ENCODE assay signal across 22 cellular contexts in genomic region chr16:17780181-17780580, GRCh38.
"Had no signal": no experiment of that assay in that cellular context is flagged by ENCODE, and none has a peak within 500 bp of the region (broad histone marks: within the 10 kb centered on the region; RNA-seq: fewer than 3 reads in every experiment).

No MANE protein-coding gene starts in this region.

- H3K27ac ChIP-seq: cardiac muscle cell, esophagus muscularis mucosa, lower lobe of right lung, VCaP had no signal

- H3K9me3 Mint-ChIP-seq: T-helper 1 cell treated with Interleukin-12 subunit alpha and Interleukin-12 subunit beta and Interleukin-4 antibody, amounts not matched to agents 30 μg/mL and 1 μg/mL, for 36 hours had no signal

- FAIRE-seq: endothelial cell of umbilical vein had no signal

- H3K4me1 Mint-ChIP-seq: naive thymus-derived CD8-positive, alpha-beta T cell had no signal

- DNase-seq: activated CD4-positive, CD25-positive, alpha-beta regulatory T cell treated with anti-CD3 and anti-CD28 coated beads, Interleukin-2, amount 50 U/mL, for 72 hours; activated CD8-positive, alpha-beta memory T cell treated with anti-CD3 and anti-CD28 coated beads for 24 hours; activated CD8-positive, alpha-beta memory T cell treated with anti-CD3 and anti-CD28 coated beads, Interleukin-2, amount 50 U/mL, for 48 hours; activated effector memory CD4-positive, alpha-beta T cell treated with anti-CD3 and anti-CD28 coated beads, Interleukin-2, amount 50 U/mL, for 16 hours; activated naive CD4-positive, alpha-beta T cell treated with anti-CD3 and anti-CD28 coated beads, Interleukin-2, amount 50 U/mL, for 16 hours; activated T-cell treated with anti-CD3 and anti-CD28 coated beads, Interleukin-2, amount 50 U/mL, for 72 hours; dermis blood vessel endothelial cell; effector memory CD4-positive, alpha-beta T cell; hippocampal formation; islet precursor cell; left colon; lower lobe of right lung; naive thymus-derived CD8-positive, alpha-beta T cell; stimulated activated CD4-positive, alpha-beta T cell treated with anti-CD3 and anti-CD28 coated beads, Interleukin-12 subunit alpha, Interleukin-12 subunit beta, amount 100 ng/mL, for 4 hours; stimulated activated CD4-positive, alpha-beta T cell treated with anti-CD3 and anti-CD28 coated beads, Interleukin-1b, Interleukin-23, amount 100 ng/mL, for 48 hours; stimulated activated CD8-positive, alpha-beta memory T cell treated with anti-CD3 and anti-CD28 coated beads, Interleukin-4, amount 100 ng/mL, for 48 hours; stimulated activated naive CD4-positive, alpha-beta T cell had no signal

- H3K27ac Mint-ChIP-seq: activated T-cell treated with anti-CD3 and anti-CD28 coated beads, Interleukin-2, amount 50 U/mL, for 72 hours; naive thymus-derived CD8-positive, alpha-beta T cell; T-helper 1 cell treated with Interleukin-12 subunit alpha and Interleukin-12 subunit beta and Interleukin-4 antibody, amounts not matched to agents 30 μg/mL and 1 μg/mL, for 36 hours had no signal

- H3K27me3 ChIP-seq: cardiac muscle cell had no signal

- H3K9me3 ChIP-seq: esophagus muscularis mucosa, lower lobe of right lung had no signal

- H3K4me3 ChIP-seq: cardiac muscle cell, esophagus muscularis mucosa, lower lobe of right lung had no signal

- H3K4me1 ChIP-seq: lower lobe of right lung had no signal

- H3K4me3 Mint-ChIP-seq: activated T-cell treated with anti-CD3 and anti-CD28 coated beads, Interleukin-2, amount 50 U/mL, for 72 hours; naive thymus-derived CD8-positive, alpha-beta T cell; T-helper 1 cell treated with Interleukin-12 subunit alpha and Interleukin-12 subunit beta and Interleukin-4 antibody, amounts not matched to agents 30 μg/mL and 1 μg/mL, for 36 hours had no signal

- H3K36me3 ChIP-seq: cardiac muscle cell, esophagus muscularis mucosa, lower lobe of right lung had no signal

- ATAC-seq: activated T-cell treated with anti-CD3 and anti-CD28 coated beads, Interleukin-2, amount 50 U/mL, for 72 hours; left colon; lower lobe of right lung; naive thymus-derived CD8-positive, alpha-beta T cell had no signal
